ENCODE assay signal across 8 cellular contexts in the genomic region with DNA sequence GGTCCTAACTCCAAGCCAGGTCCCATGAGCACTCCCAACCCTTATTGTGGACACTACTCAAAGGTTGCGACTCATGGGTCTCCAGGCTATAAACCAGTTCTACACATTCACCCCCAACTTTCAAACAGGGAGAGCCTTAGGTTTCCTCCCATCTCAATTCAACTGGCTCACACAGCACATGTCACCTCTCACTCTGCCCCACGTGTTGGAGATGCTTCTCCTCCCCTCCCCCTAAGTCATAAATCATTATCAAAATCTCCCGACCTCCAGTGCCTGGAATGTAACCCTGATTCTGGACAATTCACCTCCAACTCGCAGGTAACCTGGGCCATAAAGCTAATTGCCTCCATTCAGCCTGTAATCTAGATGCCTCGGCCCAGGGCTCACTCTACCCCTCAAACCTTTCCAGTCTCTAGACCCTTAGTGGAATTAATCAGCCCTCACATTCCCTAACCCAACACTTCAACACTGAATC. TPM values are rescaled to one million over a fixed set of nuclear protein-coding genes. Genes with fewer than 3 reads are reported as not detected.
DNase-seq lines count a peak whose midpoint lies in the region; ATAC-seq and TF ChIP-seq lines count a peak whose summit lies in the region.

No MANE protein-coding gene starts in this region.

- H3K27ac Mint-ChIP-seq in activated naive CD4-positive, alpha-beta T cell treated with anti-CD3 and anti-CD28 coated beads, Interleukin-2, amount 10 ng/mL, durations not matched to agents 7 days and 5 days = peak overlapping the region; percentile 86

- H3K27me3 Mint-ChIP-seq in activated naive CD4-positive, alpha-beta T cell treated with anti-CD3 and anti-CD28 coated beads, Interleukin-2, amount 10 ng/mL, durations not matched to agents 7 days and 5 days = peaks cover 5% of the 10 kb centered on the region

- H3K27ac ChIP-seq in DND-41 (ENCODE audit: low read length) (peak overlapping the region; percentile 72), skeletal muscle tissue (ENCODE audit: low read depth, low read length) (peak overlapping the region; percentile 90)

- H3K9ac ChIP-seq in DND-41 (ENCODE audit: low read depth, low read length) (peak overlapping the region; percentile 72), skeletal muscle tissue (ENCODE audit: low read depth in 1 of 3, low read length in 3 of 3) (peak overlapping the region; percentile 94 to 96 (median 94))

- H2AFZ ChIP-seq in DND-41 (ENCODE audit: low read depth, low read length) = peak overlapping the region; percentile 87

- peak overlapping the region; percentile 88 for H3K4me3 Mint-ChIP-seq in activated naive CD4-positive, alpha-beta T cell treated with anti-CD3 and anti-CD28 coated beads, Interleukin-2, amount 10 ng/mL, durations not matched to agents 7 days and 5 days

- 0 out of 3 replicates have a peak, but pooled peaks have one; percentile 1 for ATAC-seq in DND-41 (ENCODE audit: insufficient read depth, low read depth)

- H3K4me1 ChIP-seq in DND-41 (ENCODE audit: insufficient read depth, low read length) = peaks cover 41% of the 10 kb centered on the region
- peaks cover 25 to 38% (median 36%) of the 10 kb centered on the region in 3 donors for H3K4me1 ChIP-seq in skeletal muscle tissue (ENCODE audit: control insufficient read depth in 3 of 3, insufficient read depth in 3 of 3, low read length in 3 of 3)

- H3K4me2 ChIP-seq in DND-41 (ENCODE audit: insufficient read depth, low read length) = peak overlapping the region; percentile 86

- peaks cover 38% of the 10 kb centered on the region for H3K36me3 ChIP-seq in DND-41 (ENCODE audit: insufficient read depth, low read length)
- peaks cover 0 to 10% (median 3%) of the 10 kb centered on the region in 3 donors for H3K36me3 ChIP-seq in skeletal muscle tissue (ENCODE audit: control insufficient read depth in 3 of 3, insufficient read depth in 3 of 3, low read length in 3 of 3)

- H3K9me3 Mint-ChIP-seq in activated naive CD4-positive, alpha-beta T cell treated with anti-CD3 and anti-CD28 coated beads, Interleukin-2, amount 10 ng/mL, durations not matched to agents 7 days and 5 days = no peaks in the 10 kb centered on the region

- peaks cover 15% of the 10 kb centered on the region for H3K36me3 Mint-ChIP-seq in activated naive CD4-positive, alpha-beta T cell treated with anti-CD3 and anti-CD28 coated beads, Interleukin-2, amount 10 ng/mL, durations not matched to agents 7 days and 5 days

- peaks cover 56% of the 10 kb centered on the region for H3K79me2 ChIP-seq in DND-41 (ENCODE audit: insufficient read depth, low read length)

- in situ Hi-C loops in KBM-7 (cut with MboI; ENCODE audit: low pct_unique_long_range_greater_than_20kb, low sequenced_read_pairs) = no loop called here

- no peak for TF ChIP-seq CTCF in DND-41 (IDR thresholded peaks at IDR 0.05; ENCODE audit: borderline replicate concordance, extremely low read depth, low read length, poor library complexity, severe bottlenecking)

- H4K20me1 ChIP-seq in DND-41 (ENCODE audit: insufficient read depth, low read length) = peaks cover 30% of the 10 kb centered on the region

- DNase-seq in DND-41 (peak; percentile 26), KBM-7 (peak; percentile 59), hepatic stellate cell (ENCODE audit: low spot score) (peak; percentile 34), ecto neural progenitor cell (ENCODE audit: low spot score) (no peak), NCI-H128 (lab: John Stamatoyannopoulos, UW; ENCODE audit: unreplicated experiment) (no peak), HPDE6-E6E7 (ENCODE audit: extremely low spot score) (no peak)
- DNase-seq in activated naive CD4-positive, alpha-beta T cell treated with anti-CD3 and anti-CD28 coated beads, Interleukin-2, amount 10 ng/mL, durations not matched to agents 7 days and 5 days = no peak

- H3K9me3 ChIP-seq in DND-41 (ENCODE audit: insufficient read depth, low read length, severe bottlenecking) = no peaks in the 10 kb centered on the region
- H3K9me3 ChIP-seq in skeletal muscle tissue (ENCODE audit: control insufficient read depth in 3 of 3, low read length in 3 of 3) = no peaks in the 10 kb centered on the region

- H3K4me3 ChIP-seq in DND-41 (ENCODE audit: low read depth in 1 of 2, low read length in 2 of 2) (peak overlapping the region; percentile 48 to 86), skeletal muscle tissue (ENCODE audit: low read length in 3 of 3) (peak overlapping the region; percentile 89 to 93 (median 90))

- no peaks in the 10 kb centered on the region for H3K27me3 ChIP-seq in DND-41 (ENCODE audit: insufficient read depth, low read length, poor library complexity)
- no peaks in the 10 kb centered on the region for H3K27me3 ChIP-seq in skeletal muscle tissue (ENCODE audit: control insufficient read depth in 3 of 3, insufficient read depth in 3 of 3, low read length in 3 of 3)

- H3K4me1 Mint-ChIP-seq in activated naive CD4-positive, alpha-beta T cell treated with anti-CD3 and anti-CD28 coated beads, Interleukin-2, amount 10 ng/mL, durations not matched to agents 7 days and 5 days = peaks cover 49% of the 10 kb centered on the region

- CTCF ChIA-PET in activated naive CD4-positive, alpha-beta T cell treated with anti-CD3 and anti-CD28 coated beads, Interleukin-2, amount 10 ng/mL, durations not matched to agents 7 days and 5 days (lab: Charles Lee) = interaction anchor here (1.8 kb wide), 1 partner anchor 19 kb away, joined by 5 read pairs; no protein-coding TSS in a partner anchor

RNA-seq across cellular contexts. Expression of a gene that starts 0.6 kb away (rescaled TPM):
- total RNA-seq in skeletal muscle tissue = 64.2 TPM

RNA-seq across cellular contexts. Expression of a gene that starts 44.9 kb away (rescaled TPM):
- 5.7 TPM for total RNA-seq in skeletal muscle tissue

Comparison
In these comparisons a context has a peak if more than half of its experiments do, and no peak if none do; other contexts are left out.
1. DNase-seq: peak in DND-41 (single experiment), KBM-7 (single experiment) and hepatic stellate cell (single experiment); none in activated naive CD4-positive, alpha-beta T cell treated with anti-CD3 and anti-CD28 coated beads, Interleukin-2, amount 10 ng/mL, durations not matched to agents 7 days and 5 days (single experiment), ecto neural progenitor cell (single experiment), NCI-H128 (single experiment) and HPDE6-E6E7 (single experiment).